Comparison of ENCODE assay signal across 29 cellular contexts in genomic region chr12:109200825-109201495, GRCh38.
"Had no signal": no experiment of that assay in that cellular context is flagged by ENCODE, and none has a peak within 500 bp of the region (broad histone marks: within the 10 kb centered on the region; RNA-seq: fewer than 3 reads in every experiment).

No MANE protein-coding gene starts in this region.

- H3K9me3 ChIP-seq: Peyer's patch had no signal

- H3K4me3 ChIP-seq: Peyer's patch had no signal

- H3K27ac ChIP-seq: Peyer's patch, VCaP had no signal

- H3K27ac Mint-ChIP-seq: activated B cell treated with CpG ODN at 0.5 μM for 24 hours; activated CD4-positive, alpha-beta memory T cell treated with anti-CD3 and anti-CD28 coated beads, Interleukin-2, amount 10 ng/mL, durations not matched to agents 7 days and 5 days; activated CD8-positive, alpha-beta memory T cell treated with anti-CD3 and anti-CD28 coated beads, Interleukin-2, amount 10 ng/mL, durations not matched to agents 7 days and 5 days; activated naive CD4-positive, alpha-beta T cell treated with anti-CD3 and anti-CD28 coated beads, Interleukin-2, amount 10 ng/mL, durations not matched to agents 7 days and 5 days; activated naive CD8-positive, alpha-beta T cell; activated naive CD8-positive, alpha-beta T cell treated with anti-CD3 and anti-CD28 coated beads, Interleukin-2, amount 50 U/mL, for 24 hours had no signal

- ATAC-seq: activated CD8-positive, alpha-beta memory T cell treated with anti-CD3 and anti-CD28 coated beads, Interleukin-2, amount 10 ng/mL, durations not matched to agents 7 days and 5 days; activated naive CD8-positive, alpha-beta T cell treated with anti-CD3 and anti-CD28 coated beads, Interleukin-2, amount 50 U/mL, for 24 hours; PC-3 had no signal

- H3K9me3 Mint-ChIP-seq: activated CD4-positive, alpha-beta memory T cell treated with anti-CD3 and anti-CD28 coated beads, Interleukin-2, amount 10 ng/mL, durations not matched to agents 7 days and 5 days; activated naive CD8-positive, alpha-beta T cell treated with anti-CD3 and anti-CD28 coated beads, Interleukin-2, amount 50 U/mL, for 24 hours; brain; central memory CD8-positive, alpha-beta T cell had no signal

- H3K27me3 ChIP-seq: Peyer's patch had no signal

- H3K27me3 Mint-ChIP-seq: activated B cell treated with CpG ODN at 0.5 μM for 24 hours; activated CD4-positive, alpha-beta memory T cell treated with anti-CD3 and anti-CD28 coated beads, Interleukin-2, amount 10 ng/mL, durations not matched to agents 7 days and 5 days; activated CD8-positive, alpha-beta memory T cell treated with anti-CD3 and anti-CD28 coated beads, Interleukin-2, amount 10 ng/mL, durations not matched to agents 7 days and 5 days; activated naive CD4-positive, alpha-beta T cell treated with anti-CD3 and anti-CD28 coated beads, Interleukin-2, amount 10 ng/mL, durations not matched to agents 7 days and 5 days; activated naive CD8-positive, alpha-beta T cell; activated naive CD8-positive, alpha-beta T cell treated with anti-CD3 and anti-CD28 coated beads, Interleukin-2, amount 50 U/mL, for 24 hours; brain; central memory CD8-positive, alpha-beta T cell had no signal

- DNase-seq: activated B cell treated with CpG ODN at 0.5 μM for 24 hours; activated CD4-positive, alpha-beta memory T cell treated with anti-CD3 and anti-CD28 coated beads, Interleukin-2, amount 10 ng/mL, durations not matched to agents 7 days and 5 days; activated CD4-positive, alpha-beta T cell treated with anti-CD3 and anti-CD28 coated beads for 4 hours; activated CD4-positive, alpha-beta T cell treated with anti-CD3 and anti-CD28 coated beads, Interleukin-2, amount 50 U/mL, for 1 hour; activated CD4-positive, CD25-positive, alpha-beta regulatory T cell treated with anti-CD3 and anti-CD28 coated beads, Interleukin-2, amount 50 U/mL, for 72 hours; activated CD8-positive, alpha-beta memory T cell treated with anti-CD3 and anti-CD28 coated beads for 24 hours; activated CD8-positive, alpha-beta memory T cell treated with anti-CD3 and anti-CD28 coated beads, Interleukin-2, amount 10 ng/mL, durations not matched to agents 7 days and 5 days; activated CD8-positive, alpha-beta memory T cell treated with anti-CD3 and anti-CD28 coated beads, Interleukin-2, amount 50 U/mL, for 48 hours; activated effector memory CD4-positive, alpha-beta T cell treated with Interleukin-2 at 50 U/mL for 16 hours; activated naive CD4-positive, alpha-beta T cell treated with anti-CD3 and anti-CD28 coated beads, Interleukin-2, amount 10 ng/mL, durations not matched to agents 7 days and 5 days; activated naive CD8-positive, alpha-beta T cell treated with anti-CD3 and anti-CD28 coated beads, Interleukin-2, amount 50 U/mL, for 24 hours; activated T-cell treated with anti-CD3 and anti-CD28 coated beads, Interleukin-2, amount 50 U/mL, for 48 hours; NCI-H1048; NCI-H1436; NCI-H1694 treated with DMSO at 0.1 percent for 48 hours; NCI-H2029; NCI-H345; PC-3; Peyer's patch; Right ventricle myocardium superior; RPMI8226; SW 1271; T-helper 1 cell; T-helper 2 cell; T-helper 9 cell had no signal

- H3K4me1 Mint-ChIP-seq: activated B cell treated with CpG ODN at 0.5 μM for 24 hours; activated CD4-positive, alpha-beta memory T cell treated with anti-CD3 and anti-CD28 coated beads, Interleukin-2, amount 10 ng/mL, durations not matched to agents 7 days and 5 days; activated CD8-positive, alpha-beta memory T cell treated with anti-CD3 and anti-CD28 coated beads, Interleukin-2, amount 10 ng/mL, durations not matched to agents 7 days and 5 days; activated naive CD4-positive, alpha-beta T cell treated with anti-CD3 and anti-CD28 coated beads, Interleukin-2, amount 10 ng/mL, durations not matched to agents 7 days and 5 days; activated naive CD8-positive, alpha-beta T cell treated with anti-CD3 and anti-CD28 coated beads, Interleukin-2, amount 50 U/mL, for 24 hours; brain; central memory CD8-positive, alpha-beta T cell had no signal

- H3K4me3 Mint-ChIP-seq: activated B cell treated with CpG ODN at 0.5 μM for 24 hours; activated CD4-positive, alpha-beta memory T cell treated with anti-CD3 and anti-CD28 coated beads, Interleukin-2, amount 10 ng/mL, durations not matched to agents 7 days and 5 days; activated CD8-positive, alpha-beta memory T cell treated with anti-CD3 and anti-CD28 coated beads, Interleukin-2, amount 10 ng/mL, durations not matched to agents 7 days and 5 days; activated naive CD4-positive, alpha-beta T cell treated with anti-CD3 and anti-CD28 coated beads, Interleukin-2, amount 10 ng/mL, durations not matched to agents 7 days and 5 days; activated naive CD8-positive, alpha-beta T cell; activated naive CD8-positive, alpha-beta T cell treated with anti-CD3 and anti-CD28 coated beads, Interleukin-2, amount 50 U/mL, for 24 hours; brain; central memory CD8-positive, alpha-beta T cell had no signal
